8 cellular contexts compared by ENCODE assay signal in genomic region chr4:112214397-112215264, GRCh38. TPM values are rescaled to one million over a fixed set of nuclear protein-coding genes. Genes with fewer than 3 reads are reported as not detected.
A peak's percentile ranks its signal among the peaks of the same experiment; 100 is the strongest.
DNase-seq lines count a peak whose midpoint lies in the region; ATAC-seq, FAIRE-seq and TF ChIP-seq lines count a peak whose summit lies in the region.

No MANE protein-coding gene starts in this region.

- H3K4me3 Mint-ChIP-seq in activated CD8-positive, alpha-beta memory T cell treated with anti-CD3 and anti-CD28 coated beads, Interleukin-2, amount 10 ng/mL, durations not matched to agents 7 days and 5 days: no peak overlapping the region
- H3K4me3 Mint-ChIP-seq in activated naive CD4-positive, alpha-beta T cell treated with anti-CD3 and anti-CD28 coated beads for 36 hours: no peak overlapping the region

- no peak for DNase-seq in activated CD8-positive, alpha-beta memory T cell treated with anti-CD3 and anti-CD28 coated beads, Interleukin-2, amount 10 ng/mL, durations not matched to agents 7 days and 5 days
- DNase-seq in activated CD8-positive, alpha-beta memory T cell treated with anti-CD3 and anti-CD28 coated beads, Interleukin-2, amount 50 U/mL, for 48 hours: no peak
- DNase-seq in GM12878 (ENCODE audit: low read depth, low spot score) (no peak), mesenchymal stem cell (peak; percentile 41), NCI-H774 (lab: John Stamatoyannopoulos, UW) (no peak)
- DNase-seq in activated naive CD4-positive, alpha-beta T cell treated with anti-CD3 and anti-CD28 coated beads for 36 hours: no peak

- no peak overlapping the region for H4K91ac ChIP-seq in mesenchymal stem cell (ENCODE audit: low read length)

- peak; percentile 46; the same call in 1 of the 2 replicates for TF ChIP-seq RAD21 in GM12878 (IDR thresholded peaks at IDR 0.05; ENCODE audit: insufficient read depth, low read depth, low read length)

- no peak overlapping the region for H4K8ac ChIP-seq in mesenchymal stem cell (ENCODE audit: low read length)

- no peak overlapping the region for H3K14ac ChIP-seq in mesenchymal stem cell (ENCODE audit: low read length in 2 of 2)

- no peak overlapping the region for H3K27ac Mint-ChIP-seq in activated CD8-positive, alpha-beta memory T cell treated with anti-CD3 and anti-CD28 coated beads, Interleukin-2, amount 10 ng/mL, durations not matched to agents 7 days and 5 days
- no peak overlapping the region for H3K27ac Mint-ChIP-seq in activated naive CD4-positive, alpha-beta T cell treated with anti-CD3 and anti-CD28 coated beads for 36 hours

- no peak for TF ChIP-seq EP300 in GM12878 (IDR thresholded peaks at IDR 0.05; ENCODE audit: borderline replicate concordance in 1 of 2, control insufficient read depth in 1 of 2, low read depth in 2 of 2, low read length in 2 of 2)

- no peak overlapping the region for H2BK5ac ChIP-seq in mesenchymal stem cell (ENCODE audit: low read depth, low read length, poor library complexity, severe bottlenecking)

- H3K27me3 ChIP-seq in GM12878 (replicated peaks in 1 of 2; ENCODE audit: control insufficient read depth in 2 of 2, insufficient read depth in 2 of 2, low read length in 1 of 2) (no peaks in the 10 kb centered on the region), mesenchymal stem cell (ENCODE audit: control insufficient read depth in 1 of 2, insufficient read depth in 1 of 2, low read length in 2 of 2) (no peaks in the 10 kb centered on the region)

- H3K4ac ChIP-seq in mesenchymal stem cell (ENCODE audit: low read depth in 1 of 2, low read length in 2 of 2): no peak overlapping the region

- intact Hi-C loops in GM12878 (cut with micrococcal nuclease; ENCODE audit: unreplicated experiment): loop anchor here (5.0 kb wide), 1 partner anchor 308 kb away; no protein-coding TSS in a partner anchor
- intact Hi-C loops in activated naive CD4-positive, alpha-beta T cell treated with anti-CD3 and anti-CD28 coated beads for 36 hours (cut with micrococcal nuclease): loop anchor here (1.0 to 5.0 kb wide), 5 partner anchors 17 to 309 kb away; partner anchors contain the start of gene AP1AR

- no peak overlapping the region for H2BK12ac ChIP-seq in mesenchymal stem cell (ENCODE audit: low read length in 2 of 2)

- H2AK5ac ChIP-seq in mesenchymal stem cell (ENCODE audit: low read length, severe bottlenecking): no peak overlapping the region

- in situ Hi-C loops in GM12878 (cut with MboI): no loop called here

- no peak overlapping the region for H2BK15ac ChIP-seq in mesenchymal stem cell (ENCODE audit: low read depth, poor library complexity, severe bottlenecking)

- H3K4me1 Mint-ChIP-seq in activated CD8-positive, alpha-beta memory T cell treated with anti-CD3 and anti-CD28 coated beads, Interleukin-2, amount 10 ng/mL, durations not matched to agents 7 days and 5 days: peaks cover 8% of the 10 kb centered on the region
- H3K4me1 Mint-ChIP-seq in activated naive CD4-positive, alpha-beta T cell treated with anti-CD3 and anti-CD28 coated beads for 36 hours (ENCODE audit: low read depth): peaks cover 14% of the 10 kb centered on the region

- FAIRE-seq in GM12878 (lab: Jason Lieb, UNC): no peak

- RAD21 ChIA-PET in GM12878 (lab: Charles Lee; ENCODE audit: unreplicated experiment): interaction anchor here (1.0 to 5.8 kb wide), 13 partner anchors 9 to 328 kb away, joined by 3 to 60 read pairs (median 4); partner anchors contain the start of gene AP1AR

- POLR2A ChIA-PET in GM12878 (lab: Charles Lee): interaction anchor here (0.6 to 1.8 kb wide), 3 partner anchors 14 to 113 kb away, joined by 3 to 5 read pairs (median 4); partner anchors contain the start of gene AP1AR

- H3K4me3 ChIP-seq in GM12878 (no peak overlapping the region), mesenchymal stem cell (ENCODE audit: insufficient read depth in 1 of 2, low read depth in 1 of 2, low read length in 2 of 2) (no peak overlapping the region)

- no peak overlapping the region for H3K23ac ChIP-seq in mesenchymal stem cell (ENCODE audit: low read length in 2 of 2)

- no peak for TF ChIP-seq POLR2A in GM12878 (IDR thresholded peaks at IDR 0.05; ENCODE audit: low read depth, low read length)

- H3K36me3 ChIP-seq in GM12878 (ENCODE audit: control insufficient read depth in 2 of 2, insufficient read depth in 2 of 2, low read length in 1 of 2) (no peaks in the 10 kb centered on the region), mesenchymal stem cell (ENCODE audit: control insufficient read depth in 1 of 2, insufficient read depth in 2 of 2, low read depth in 1 of 2, low read length in 2 of 2) (no peaks in the 10 kb centered on the region)

- H3K9me3 ChIP-seq in GM12878 (replicated peaks; ENCODE audit: control insufficient read depth, insufficient read depth, low read length): no peaks in the 10 kb centered on the region; the same call in 2 of the 3 replicates
- H3K9me3 ChIP-seq in mesenchymal stem cell (ENCODE audit: control insufficient read depth, low read length): no peaks in the 10 kb centered on the region

- no peak overlapping the region for H3K18ac ChIP-seq in mesenchymal stem cell (ENCODE audit: low read depth in 1 of 2, low read length in 2 of 2)

- TF ChIP-seq CTCF in LNCAP (IDR thresholded peaks at IDR 0.05) (peak; percentile 55), GM12878 (IDR thresholded peaks at IDR 0.05 in 2 of 3, conservative IDR thresholded peaks at IDR 0.05 in 1 of 3; ENCODE audit: control insufficient read depth in 2 of 3, extremely low read depth in 1 of 3, insufficient read depth in 1 of 3, low read depth in 3 of 3, low read length in 3 of 3) (peak in 2 of 3 experiments; percentile 20 to 49; a peak in 4 of 6 replicates)

- H3K4me1 ChIP-seq in GM12878 (ENCODE audit: control insufficient read depth, insufficient read depth, low read length): no peaks in the 10 kb centered on the region
- no peaks in the 10 kb centered on the region for H3K4me1 ChIP-seq in mesenchymal stem cell (ENCODE audit: control insufficient read depth, insufficient read depth, low read depth, low read length)

- H3K9me3 Mint-ChIP-seq in activated CD8-positive, alpha-beta memory T cell treated with anti-CD3 and anti-CD28 coated beads, Interleukin-2, amount 10 ng/mL, durations not matched to agents 7 days and 5 days (ENCODE audit: low read depth): no peaks in the 10 kb centered on the region
- H3K9me3 Mint-ChIP-seq in activated naive CD4-positive, alpha-beta T cell treated with anti-CD3 and anti-CD28 coated beads for 36 hours: peaks cover 4% of the 10 kb centered on the region

- no peak overlapping the region for H2AFZ ChIP-seq in GM12878 (ENCODE audit: control insufficient read depth, low read depth, low read length)
- no peak overlapping the region for H2AFZ ChIP-seq in mesenchymal stem cell (ENCODE audit: low read depth, low read length)

- no peaks in the 10 kb centered on the region for H3K36me3 Mint-ChIP-seq in activated CD8-positive, alpha-beta memory T cell treated with anti-CD3 and anti-CD28 coated beads, Interleukin-2, amount 10 ng/mL, durations not matched to agents 7 days and 5 days
- no peaks in the 10 kb centered on the region for H3K36me3 Mint-ChIP-seq in activated naive CD4-positive, alpha-beta T cell treated with anti-CD3 and anti-CD28 coated beads for 36 hours (ENCODE audit: low read depth)

- no peak overlapping the region for H3K27ac ChIP-seq in GM12878 (ENCODE audit: control insufficient read depth, insufficient read depth)
- H3K27ac ChIP-seq in mesenchymal stem cell (ENCODE audit: low read length, poor library complexity, severe bottlenecking): no peak overlapping the region

- H3K79me2 ChIP-seq in GM12878 (ENCODE audit: control insufficient read depth, insufficient read depth, low read length): no peaks in the 10 kb centered on the region

- H3K9ac ChIP-seq in GM12878 (ENCODE audit: control insufficient read depth, insufficient read depth, low read length): no peak overlapping the region
- peak overlapping the region; percentile 38 for H3K9ac ChIP-seq in mesenchymal stem cell (ENCODE audit: low read length)

- CTCF ChIA-PET in activated CD8-positive, alpha-beta memory T cell treated with anti-CD3 and anti-CD28 coated beads, Interleukin-2, amount 10 ng/mL, durations not matched to agents 7 days and 5 days (lab: Charles Lee): interaction anchor here (0.7 to 1.8 kb wide), 10 partner anchors 11 to 309 kb away, joined by 3 to 13 read pairs (median 5); partner anchors contain the start of gene AP1AR
- CTCF ChIA-PET in GM12878 (lab: Yijun Ruan, JAX): interaction anchor here (0.6 to 9.2 kb wide), 33 partner anchors 8 to 1369 kb away, joined by 3 to 122 read pairs (median 4); partner anchors contain the start of gene AP1AR
- CTCF ChIA-PET in activated naive CD4-positive, alpha-beta T cell treated with anti-CD3 and anti-CD28 coated beads for 36 hours (lab: Charles Lee): interaction anchor here (0.6 to 2.0 kb wide), 11 partner anchors 10 to 310 kb away, joined by 3 to 12 read pairs (median 4); no protein-coding TSS in a partner anchor

- H3K27me3 Mint-ChIP-seq in activated CD8-positive, alpha-beta memory T cell treated with anti-CD3 and anti-CD28 coated beads, Interleukin-2, amount 10 ng/mL, durations not matched to agents 7 days and 5 days: peaks cover 2% of the 10 kb centered on the region
- no peaks in the 10 kb centered on the region for H3K27me3 Mint-ChIP-seq in activated naive CD4-positive, alpha-beta T cell treated with anti-CD3 and anti-CD28 coated beads for 36 hours (ENCODE audit: low read depth)

- BruUV-seq in GM12878 (replicated peaks; lab: Mats Ljungman, UMichigan): no TSS peak

- no peaks in the 10 kb centered on the region for H4K20me1 ChIP-seq in GM12878 (ENCODE audit: control insufficient read depth, insufficient read depth)

- H3K79me1 ChIP-seq in mesenchymal stem cell (replicated peaks; ENCODE audit: low read length, poor library complexity, severe bottlenecking): no peaks in the 10 kb centered on the region

- H3K4me2 ChIP-seq in GM12878 (ENCODE audit: control insufficient read depth, insufficient read depth): no peak overlapping the region
- H3K4me2 ChIP-seq in mesenchymal stem cell (ENCODE audit: low read length, poor library complexity, severe bottlenecking): no peak overlapping the region

- H2BK120ac ChIP-seq in mesenchymal stem cell (ENCODE audit: low read depth, low read length): no peak overlapping the region

- SMC1A ChIA-PET in GM12878 (lab: Charles Lee; ENCODE audit: uncharacterized antibody, unreplicated experiment): interaction anchor here (0.6 to 5.4 kb wide), 20 partner anchors 11 to 320 kb away, joined by 3 to 88 read pairs (median 4); no protein-coding TSS in a partner anchor

- ATAC-seq in activated CD8-positive, alpha-beta memory T cell treated with anti-CD3 and anti-CD28 coated beads, Interleukin-2, amount 10 ng/mL, durations not matched to agents 7 days and 5 days: peak; percentile 78
- ATAC-seq in GM12878: peak; percentile 63; the same call in 2 of the 3 replicates
- no peak for ATAC-seq in HG03196 (IDR thresholded peaks at IDR 0.05; ENCODE audit: unreplicated experiment)

RNA-seq across cellular contexts. Expression of gene AP1AR, which starts 17.0 kb away (rescaled TPM):
- 10 to 100 TPM; 13.6 to 17.8 TPM for total RNA-seq in activated CD8-positive, alpha-beta memory T cell treated with anti-CD3 and anti-CD28 coated beads, Interleukin-2, amount 10 ng/mL, durations not matched to agents 7 days and 5 days
- total RNA-seq in GM12878 (2013; cell fraction: nucleolus; rRNA removed): 27.8 and 30.2 TPM in 2 replicates
- total RNA-seq in GM12878 (2014; rRNA removed): 16.8 and 23.2 TPM in 2 replicates
- total RNA-seq in GM12878 (2014; rRNA removed; fragmentation: Illumina TruSeq; extraction: Trizol): 20.2 and 20.9 TPM in 2 replicates
- total RNA-seq in GM12878 (2021): 18.2 and 19.8 TPM in 2 replicates
- polyA plus RNA-seq in GM12878 (2011; ENCODE audit: low read depth): 3.3 TPM
- 29.1 and 52.5 TPM in 2 replicates for polyA plus RNA-seq in GM12878 (2011; rRNA removed)
- polyA plus RNA-seq in GM12878 (2011; cell fraction: cytosol; rRNA removed): 6.4 and 7.7 TPM in 2 replicates
- polyA plus RNA-seq in GM12878 (2011; cell fraction: nucleus; rRNA removed): 16.9 and 21.3 TPM in 2 replicates
- 7.2 and 10.6 TPM in 2 replicates for polyA plus RNA-seq in GM12878 (2012)
- polyA plus RNA-seq in GM12878 (2014; fragmentation: Illumina TruSeq; extraction: Trizol): 14.4 and 19.7 TPM in 2 replicates
- polyA plus RNA-seq in GM12878 (2014; fragmentation: Nextera tagmentation; extraction: Ambion mirVana): 1 to 10 TPM; 5.6 to 7.2 TPM
- polyA plus RNA-seq in GM12878 (2014; rRNA removed): 12.9 and 14.7 TPM in 2 replicates
- 10 to 100 TPM; 15.9 to 17.1 TPM for polyA plus RNA-seq in GM12878 (2016; fragmentation: Nextera tagmentation; extraction: Ambion mirVana)
- 3.8 and 6.7 TPM in 2 replicates for polyA minus RNA-seq in GM12878 (2011; rRNA and poly(A)+ RNA removed)
- polyA minus RNA-seq in GM12878 (2011; cell fraction: cytosol; rRNA and poly(A)+ RNA removed): 10.6 and 11.9 TPM in 2 replicates
- 9.9 and 13.1 TPM in 2 replicates for polyA minus RNA-seq in GM12878 (2011; cell fraction: nucleus; rRNA and poly(A)+ RNA removed)
- polyA plus RNA-seq in mesenchymal stem cell (2013, experiment 1 of 2): 11.8 TPM
- polyA plus RNA-seq in mesenchymal stem cell (2013, experiment 2 of 2): 11.9 TPM
- 10 to 100 TPM; 14.7 to 15.2 TPM for total RNA-seq in activated naive CD4-positive, alpha-beta T cell treated with anti-CD3 and anti-CD28 coated beads for 36 hours
